10 cellular contexts compared by ENCODE assay signal in genomic region chr1:153407274-153407673, GRCh38. TPM values are rescaled to one million over a fixed set of nuclear protein-coding genes. Genes with fewer than 3 reads are reported as not detected.
DNase-seq lines count a peak whose midpoint lies in the region; ATAC-seq and TF ChIP-seq lines count a peak whose summit lies in the region.
"Not testable (repeated sequence)": the region's sequence is repeated elsewhere in the genome, so short reads cannot be mapped to it uniquely, and the experiment has no call there.
"Had no signal": no experiment of that assay in that cellular context is flagged by ENCODE, and none has a peak within 500 bp of the region (broad histone marks: within the 10 kb centered on the region; RNA-seq: fewer than 3 reads in every experiment).

No MANE protein-coding gene starts in this region.

- H3K27me3 ChIP-seq in CD4-positive, alpha-beta memory T cell (ENCODE audit: insufficient read depth, low read length); neuronal stem cell (ENCODE audit: control insufficient read depth in 3 of 3, insufficient read depth in 3 of 3, low read depth in 1 of 3, low read length in 3 of 3): not testable (repeated sequence)
- peaks cover 50% of the 10 kb centered on the region for H3K27me3 ChIP-seq in PC-3 (ENCODE audit: low read length)

- H2AFZ ChIP-seq in PC-3 (ENCODE audit: low read length) = peak overlapping the region; percentile 45; the same call in 1 of the 2 replicates
- H2AFZ ChIP-seq in neuronal stem cell (ENCODE audit: low read length) = not testable (repeated sequence)

- peaks cover 13 to 17% of the 10 kb centered on the region in 2 donors for H3K27me3 Mint-ChIP-seq in CD4-positive, alpha-beta memory T cell
- H3K27me3 Mint-ChIP-seq in activated CD8-positive, alpha-beta T cell treated with anti-CD3 and anti-CD28 coated beads, Interleukin-2, amount 10 ng/mL, durations not matched to agents 7 days and 5 days (ENCODE audit: low read depth) = peaks cover 18% of the 10 kb centered on the region

- H3K4me1 Mint-ChIP-seq in CD4-positive, alpha-beta memory T cell = peaks cover 10 to 27% (median 14%) of the 10 kb centered on the region in 4 donors
- H3K4me1 Mint-ChIP-seq in activated CD8-positive, alpha-beta T cell treated with anti-CD3 and anti-CD28 coated beads, Interleukin-2, amount 10 ng/mL, durations not matched to agents 7 days and 5 days (ENCODE audit: low read depth) = not testable (repeated sequence)

- H3K4me1 ChIP-seq in CD4-positive, alpha-beta memory T cell (ENCODE audit: insufficient read depth, low read length) = peaks cover 13% of the 10 kb centered on the region
- H3K4me1 ChIP-seq in PC-3 (ENCODE audit: insufficient read depth, low read length); neuronal stem cell (ENCODE audit: control insufficient read depth in 2 of 2, insufficient read depth in 1 of 2, low read depth in 1 of 2, low read length in 2 of 2): not testable (repeated sequence)

- H3F3A ChIP-seq in PC-3 (ENCODE audit: low read length, unreplicated experiment) = not testable (repeated sequence)

- not testable (repeated sequence) for TF ChIP-seq CTCF in PC-3 (conservative IDR thresholded peaks at IDR 0.05; ENCODE audit: low read depth, low read length)

- H2BK12ac ChIP-seq in neuronal stem cell (ENCODE audit: low read length) = not testable (repeated sequence)

- not testable (repeated sequence) for ATAC-seq in PC-3; activated CD8-positive, alpha-beta T cell treated with anti-CD3 and anti-CD28 coated beads, Interleukin-2, amount 10 ng/mL, durations not matched to agents 7 days and 5 days; left lobe of liver

- H3K36me3 ChIP-seq in CD4-positive, alpha-beta memory T cell (ENCODE audit: insufficient read depth, low read length); PC-3 (ENCODE audit: low read depth, low read length); neuronal stem cell (replicated peaks in 1 of 2; ENCODE audit: control insufficient read depth in 2 of 2, insufficient read depth in 2 of 2, low read length in 2 of 2): not testable (repeated sequence)

- H3K27ac ChIP-seq in CD4-positive, alpha-beta memory T cell (ENCODE audit: low read depth, low read length); PC-3 (ENCODE audit: low read length); neuronal stem cell (replicated peaks; ENCODE audit: low read length): not testable (repeated sequence)

- H3K9me2 ChIP-seq in PC-3 (replicated peaks; ENCODE audit: low read length) = not testable (repeated sequence)

- H2BK15ac ChIP-seq in neuronal stem cell (ENCODE audit: low read length) = not testable (repeated sequence)

- H2BK5ac ChIP-seq in neuronal stem cell (ENCODE audit: low read length) = not testable (repeated sequence)

- H2BK120ac ChIP-seq in neuronal stem cell (ENCODE audit: low read depth, low read length) = not testable (repeated sequence)

- H3K27ac Mint-ChIP-seq in CD4-positive, alpha-beta memory T cell; activated CD8-positive, alpha-beta T cell treated with anti-CD3 and anti-CD28 coated beads, Interleukin-2, amount 10 ng/mL, durations not matched to agents 7 days and 5 days: not testable (repeated sequence)

- H3K36me3 Mint-ChIP-seq in CD4-positive, alpha-beta memory T cell; activated CD8-positive, alpha-beta T cell treated with anti-CD3 and anti-CD28 coated beads, Interleukin-2, amount 10 ng/mL, durations not matched to agents 7 days and 5 days (ENCODE audit: low read depth): not testable (repeated sequence)

- H3K9me3 Mint-ChIP-seq in CD4-positive, alpha-beta memory T cell = peaks cover 2 to 28% (median 15%) of the 10 kb centered on the region in 8 donors
- H3K9me3 Mint-ChIP-seq in activated CD8-positive, alpha-beta T cell treated with anti-CD3 and anti-CD28 coated beads, Interleukin-2, amount 10 ng/mL, durations not matched to agents 7 days and 5 days (ENCODE audit: insufficient read depth) = not testable (repeated sequence)

- not testable (repeated sequence) for H3K79me2 ChIP-seq in PC-3 (ENCODE audit: low read length)

- H3K4ac ChIP-seq in neuronal stem cell (ENCODE audit: low read length) = not testable (repeated sequence)

- not testable (repeated sequence) for H3K9me3 ChIP-seq in CD4-positive, alpha-beta memory T cell (ENCODE audit: control insufficient read depth in 1 of 2, low read length in 2 of 2); PC-3 (ENCODE audit: low read length); neuronal stem cell (replicated peaks in 1 of 2; ENCODE audit: control insufficient read depth in 2 of 2, insufficient read depth in 1 of 2, low read depth in 1 of 2, low read length in 2 of 2)

- not testable (repeated sequence) for H4K20me1 ChIP-seq in PC-3 (ENCODE audit: low read length)

- WGBS in neuronal stem cell (ENCODE audit: extremely low coverage in 2 of 2, insufficient read length in 2 of 2, insufficient replicate concordance in 1 of 2), 2 donors = no CpG with 5 or more reads among the region's 11 CpGs

- POLR2A ChIA-PET in CD4-positive, alpha-beta memory T cell (lab: Charles Lee; ENCODE audit: partially characterized antibody); PC-3 (lab: Charles Lee; ENCODE audit: unreplicated experiment); activated CD8-positive, alpha-beta T cell treated with anti-CD3 and anti-CD28 coated beads, Interleukin-2, amount 10 ng/mL, durations not matched to agents 7 days and 5 days (lab: Charles Lee): not testable (repeated sequence)

- not testable (repeated sequence) for H3K79me1 ChIP-seq in neuronal stem cell (ENCODE audit: low read depth, low read length)

- H3K23ac ChIP-seq in neuronal stem cell (ENCODE audit: low read depth, low read length, poor library complexity) = peak overlapping the region; percentile 80

- not testable (repeated sequence) for H4K91ac ChIP-seq in neuronal stem cell (ENCODE audit: low read depth, low read length, poor library complexity)

- CTCF ChIA-PET in CD4-positive, alpha-beta memory T cell (lab: Charles Lee; ENCODE audit: partially characterized antibody) = interaction anchor here (0.9 to 2.1 kb wide), 4 partner anchors 15 to 88 kb away, joined by 3 to 13 read pairs (median 4); no protein-coding TSS in a partner anchor
- CTCF ChIA-PET in PC-3 (lab: Charles Lee) = not testable (repeated sequence)
- CTCF ChIA-PET in activated CD8-positive, alpha-beta T cell treated with anti-CD3 and anti-CD28 coated beads, Interleukin-2, amount 10 ng/mL, durations not matched to agents 7 days and 5 days (lab: Charles Lee) = interaction anchor here (0.9 to 2.7 kb wide), 3 partner anchors 51 to 88 kb away, joined by 3 to 7 read pairs (median 5); no protein-coding TSS in a partner anchor

- H3K4me3 ChIP-seq in CD4-positive, alpha-beta memory T cell (ENCODE audit: low read length in 2 of 2); neuronal stem cell (ENCODE audit: low read length in 2 of 2): not testable (repeated sequence)
- 0 out of 2 replicates have a peak overlapping the region, but pooled peaks have one; percentile 18 for H3K4me3 ChIP-seq in PC-3 (ENCODE audit: low read length)

- peak overlapping the region; percentile 23 for H4K8ac ChIP-seq in neuronal stem cell (ENCODE audit: low read depth, low read length)

- not testable (repeated sequence) for BruUV-seq in PC-3 (replicated peaks; lab: Mats Ljungman, UMichigan)

- H3K9ac ChIP-seq in PC-3 (ENCODE audit: low read length); neuronal stem cell (ENCODE audit: low read depth, low read length, poor library complexity): not testable (repeated sequence)

- peak in 4 of 5 donors; percentile 1 to 20 (median 11) for DNase-seq in CD4-positive, alpha-beta memory T cell
- peak; percentile 10 for DNase-seq in NCI-H2029 (lab: John Stamatoyannopoulos, UW)
- peak; percentile 87 for DNase-seq in NCI-H748 (lab: John Stamatoyannopoulos, UW; ENCODE audit: unreplicated experiment)
- not testable (repeated sequence) for DNase-seq in PC-3; neuronal stem cell (ENCODE audit: low spot score)
- DNase-seq in activated CD8-positive, alpha-beta T cell treated with anti-CD3 and anti-CD28 coated beads, Interleukin-2, amount 10 ng/mL, durations not matched to agents 7 days and 5 days = peak; percentile 33
- peak; percentile 3 for DNase-seq in central memory CD4-positive, alpha-beta T cell
- peak; percentile 29 for DNase-seq in left lobe of liver (ENCODE audit: low spot score)

- not testable (repeated sequence) for H3K4me2 ChIP-seq in PC-3 (ENCODE audit: low read length); neuronal stem cell (ENCODE audit: insufficient read depth, low read length, poor library complexity, severe bottlenecking)

- not testable (repeated sequence) for H2AK5ac ChIP-seq in neuronal stem cell (ENCODE audit: low read depth, low read length)

- peak overlapping the region in 4 of 8 donors; percentile 12 to 39 (median 19) for H3K4me3 Mint-ChIP-seq in CD4-positive, alpha-beta memory T cell
- not testable (repeated sequence) for H3K4me3 Mint-ChIP-seq in activated CD8-positive, alpha-beta T cell treated with anti-CD3 and anti-CD28 coated beads, Interleukin-2, amount 10 ng/mL, durations not matched to agents 7 days and 5 days

- peak overlapping the region; percentile 76 for H3K18ac ChIP-seq in neuronal stem cell (ENCODE audit: low read length)

- H3K14ac ChIP-seq in neuronal stem cell (ENCODE audit: low read length) = not testable (repeated sequence)

- intact Hi-C loops in CD4-positive, alpha-beta memory T cell (cut with micrococcal nuclease); PC-3 (cut with micrococcal nuclease): not testable (repeated sequence)

RNA-seq across cellular contexts. Expression of gene S100A7A, which starts 9.0 kb away (rescaled TPM):
- total RNA-seq in CD4-positive, alpha-beta memory T cell = not detected
- not detected for polyA plus RNA-seq in CD4-positive, alpha-beta memory T cell
- total RNA-seq in PC-3 (2014; rRNA removed) (not detected in 2 replicates), left lobe of liver (not detected)
- total RNA-seq in activated CD8-positive, alpha-beta T cell treated with anti-CD3 and anti-CD28 coated beads, Interleukin-2, amount 10 ng/mL, durations not matched to agents 7 days and 5 days = not detected
- not detected for polyA plus RNA-seq in neuronal stem cell (2013, experiment 1 of 2)
- polyA plus RNA-seq in neuronal stem cell (2013, experiment 2 of 2) = not detected
- total RNA-seq: G401, GM12878 had no signal
- polyA plus RNA-seq: GM12878 had no signal

RNA-seq across cellular contexts. Expression of gene S100A8, which starts 16.4 kb away (rescaled TPM):
- total RNA-seq in CD4-positive, alpha-beta memory T cell = under 1 TPM in 1 of 2 experiments, not detected in 1; 0.73 TPM
- polyA plus RNA-seq in CD4-positive, alpha-beta memory T cell = 1 to 10 TPM; 1.6 to 4.0 TPM
- total RNA-seq in PC-3 (2014; rRNA removed) (0.29 TPM in 1 of 2 replicates, not detected in the other), left lobe of liver (23.7 TPM)
- total RNA-seq in activated CD8-positive, alpha-beta T cell treated with anti-CD3 and anti-CD28 coated beads, Interleukin-2, amount 10 ng/mL, durations not matched to agents 7 days and 5 days = not detected
- not detected for polyA plus RNA-seq in neuronal stem cell (2013, experiment 1 of 2)
- not detected for polyA plus RNA-seq in neuronal stem cell (2013, experiment 2 of 2)
- total RNA-seq: G401, GM12878 had no signal

RNA-seq across cellular contexts. Expression of gene S100A12, which starts 31.9 kb away (rescaled TPM):
- not detected for total RNA-seq in CD4-positive, alpha-beta memory T cell
- under 1 TPM in 1 of 2 donors, not detected in 1; 0.95 TPM for polyA plus RNA-seq in CD4-positive, alpha-beta memory T cell
- total RNA-seq in PC-3 (2014; rRNA removed) (not detected in 2 replicates), left lobe of liver (1.2 TPM)
- not detected for total RNA-seq in activated CD8-positive, alpha-beta T cell treated with anti-CD3 and anti-CD28 coated beads, Interleukin-2, amount 10 ng/mL, durations not matched to agents 7 days and 5 days
- not detected for polyA plus RNA-seq in neuronal stem cell (2013, experiment 1 of 2)
- not detected for polyA plus RNA-seq in neuronal stem cell (2013, experiment 2 of 2)
- total RNA-seq: G401, GM12878 had no signal
- polyA plus RNA-seq: GM12878 had no signal

RNA-seq across cellular contexts. Expression of gene S100A9, which starts 49.6 kb away (rescaled TPM):
- 1 to 10 TPM; 7.4 to 7.7 TPM for total RNA-seq in CD4-positive, alpha-beta memory T cell
- 10 to 100 TPM in 1 of 2 donors, 1 to 10 TPM in 1; 8.0 to 11.6 TPM for polyA plus RNA-seq in CD4-positive, alpha-beta memory T cell
- total RNA-seq in PC-3 (2014; rRNA removed) (482 and 559 TPM in 2 replicates), left lobe of liver (36.3 TPM)
- not detected for total RNA-seq in activated CD8-positive, alpha-beta T cell treated with anti-CD3 and anti-CD28 coated beads, Interleukin-2, amount 10 ng/mL, durations not matched to agents 7 days and 5 days
- not detected for polyA plus RNA-seq in neuronal stem cell (2013, experiment 1 of 2)
- not detected for polyA plus RNA-seq in neuronal stem cell (2013, experiment 2 of 2)

RNA-seq across cellular contexts. Expression of gene S100A7, which starts 53.2 kb away (rescaled TPM):
- not detected for total RNA-seq in CD4-positive, alpha-beta memory T cell
- polyA plus RNA-seq in CD4-positive, alpha-beta memory T cell = not detected
- total RNA-seq in PC-3 (2014; rRNA removed) (not detected in 2 replicates), left lobe of liver (not detected)
- total RNA-seq in activated CD8-positive, alpha-beta T cell treated with anti-CD3 and anti-CD28 coated beads, Interleukin-2, amount 10 ng/mL, durations not matched to agents 7 days and 5 days = not detected
- polyA plus RNA-seq in neuronal stem cell (2013, experiment 1 of 2) = not detected
- not detected for polyA plus RNA-seq in neuronal stem cell (2013, experiment 2 of 2)
- total RNA-seq: G401, GM12878 had no signal
- polyA plus RNA-seq: GM12878 had no signal

Comparison
In these comparisons a context has a peak if more than half of its experiments do, and no peak if none do; other contexts are left out.
1. RNA of gene S100A8, which starts 16.4 kb away (total RNA-seq): 23.7 TPM in left lobe of liver (single experiment); 0.73 TPM in CD4-positive, alpha-beta memory T cell, 0.29 TPM in PC-3 and not detected in activated CD8-positive, alpha-beta T cell treated with anti-CD3 and anti-CD28 coated beads, Interleukin-2, amount 10 ng/mL, durations not matched to agents 7 days and 5 days; every median in the first group is over 10 times any median in the second.